Comparison of ENCODE assay signal across 26 cellular contexts in genomic region chr17:30530346-30531025, GRCh38. TPM values are rescaled to one million over a fixed set of nuclear protein-coding genes. Genes with fewer than 3 reads are reported as not detected.
DNase-seq lines count a peak whose midpoint lies in the region; ATAC-seq and TF ChIP-seq lines count a peak whose summit lies in the region.
"Had no signal": no experiment of that assay in that cellular context is flagged by ENCODE, and none has a peak within 500 bp of the region (broad histone marks: within the 10 kb centered on the region; RNA-seq: fewer than 3 reads in every experiment).

No MANE protein-coding gene starts in this region.

- H3K36me3 Mint-ChIP-seq in HFFc6 (ENCODE audit: low read depth) = no peaks in the 10 kb centered on the region
- H3K36me3 Mint-ChIP-seq: activated naive CD8-positive, alpha-beta T cell treated with anti-CD3 and anti-CD28 coated beads, Interleukin-2, amount 10 ng/mL, durations not matched to agents 7 days and 5 days; type B pancreatic cell had no signal

- CTCF ChIA-PET in GM10248 (lab: Yijun Ruan, JAX) = interaction anchor here (0.9 kb wide), 1 partner anchor 19 kb away, joined by 3 read pairs; no protein-coding TSS in a partner anchor

- POLR2A ChIA-PET in GM10248 (lab: Yijun Ruan, JAX) = interaction anchor here (0.6 kb wide), 1 partner anchor 608 kb away, joined by 5 read pairs; no protein-coding TSS in a partner anchor

- no peak overlapping the region for H3K4me3 Mint-ChIP-seq in HFFc6
- H3K4me3 Mint-ChIP-seq: activated naive CD8-positive, alpha-beta T cell treated with anti-CD3 and anti-CD28 coated beads, Interleukin-2, amount 10 ng/mL, durations not matched to agents 7 days and 5 days; activated T-helper 1 cell treated with anti-CD3 and anti-CD28 coated beads, Interleukin-12 subunit alpha, Interleukin-12 subunit beta, Interleukin-2, Interleukin-4 antibody, amounts not matched to agents 30 ng/mL and 10 ng/mL and 1 ng/mL, durations not matched to agents 14 hours and 24 hours and 36 hours; CD4-positive, alpha-beta T cell; GM23338; stimulated activated naive B cell treated with anti-CD40 and anti-IgM and Interleukin-4, amounts not matched to agents 10 μg/mL and 1 μg/mL and 100 μg/mL, for 72 hours; type B pancreatic cell had no signal

- in situ Hi-C loops in ACHN (cut with HindIII; ENCODE audit: low pct_ligation_motif_present, low pct_unique_long_range_greater_than_20kb, low sequenced_read_pairs) = no loop called here

- H3K4me3 ChIP-seq in cardiac fibroblast (replicated peaks in 1 of 2; ENCODE audit: low read depth in 2 of 2, low read length in 2 of 2) = no peak overlapping the region
- H3K4me3 ChIP-seq: A549, cardiac muscle cell, esophagus squamous epithelium, GM23338 had no signal

- H3K4me1 Mint-ChIP-seq in HFFc6 (ENCODE audit: low read depth) = no peaks in the 10 kb centered on the region
- H3K4me1 Mint-ChIP-seq: activated naive CD8-positive, alpha-beta T cell treated with anti-CD3 and anti-CD28 coated beads, Interleukin-2, amount 10 ng/mL, durations not matched to agents 7 days and 5 days; GM23338; stimulated activated naive B cell treated with anti-CD40 and anti-IgM and Interleukin-4, amounts not matched to agents 10 μg/mL and 1 μg/mL and 100 μg/mL, for 72 hours had no signal

- H3K27ac Mint-ChIP-seq in HFFc6 = no peak overlapping the region
- H3K27ac Mint-ChIP-seq: activated naive CD8-positive, alpha-beta T cell treated with anti-CD3 and anti-CD28 coated beads, Interleukin-2, amount 10 ng/mL, durations not matched to agents 7 days and 5 days; activated T-helper 1 cell treated with anti-CD3 and anti-CD28 coated beads, Interleukin-12 subunit alpha, Interleukin-12 subunit beta, Interleukin-2, Interleukin-4 antibody, amounts not matched to agents 30 ng/mL and 10 ng/mL and 1 ng/mL, durations not matched to agents 14 hours and 24 hours and 36 hours; CD4-positive, alpha-beta T cell; GM23338; stimulated activated naive B cell treated with anti-CD40 and anti-IgM and Interleukin-4, amounts not matched to agents 10 μg/mL and 1 μg/mL and 100 μg/mL, for 72 hours; type B pancreatic cell had no signal

- no peak for ATAC-seq in HG03432 (IDR thresholded peaks at IDR 0.05; ENCODE audit: unreplicated experiment)
- ATAC-seq: A549; GM23338; left cardiac atrium; stimulated activated naive B cell treated with anti-CD40 and anti-IgM and Interleukin-4, amounts not matched to agents 10 μg/mL and 1 μg/mL and 100 μg/mL, for 72 hours had no signal

- H3K27me3 Mint-ChIP-seq in HFFc6 (ENCODE audit: insufficient read depth) = peaks cover 2% of the 10 kb centered on the region; the same call in 1 of the 2 replicates
- H3K27me3 Mint-ChIP-seq: activated naive CD8-positive, alpha-beta T cell treated with anti-CD3 and anti-CD28 coated beads, Interleukin-2, amount 10 ng/mL, durations not matched to agents 7 days and 5 days; CD4-positive, alpha-beta T cell; stimulated activated naive B cell treated with anti-CD40 and anti-IgM and Interleukin-4, amounts not matched to agents 10 μg/mL and 1 μg/mL and 100 μg/mL, for 72 hours; type B pancreatic cell had no signal

- TF ChIP-seq CTCF in HFFc6 (IDR thresholded peaks at IDR 0.05) = no peak
- no peak for TF ChIP-seq CTCF in cardiac fibroblast (IDR thresholded peaks at IDR 0.05; ENCODE audit: low read depth, low read length)
- no peak for TF ChIP-seq CTCF in GM10248 (IDR thresholded peaks at IDR 0.05; ENCODE audit: control extremely low read depth, extremely low read depth, low read depth, missing control alignments)

- no peaks in the 10 kb centered on the region for H3K9me3 Mint-ChIP-seq in HFFc6
- H3K9me3 Mint-ChIP-seq: activated naive CD8-positive, alpha-beta T cell treated with anti-CD3 and anti-CD28 coated beads, Interleukin-2, amount 10 ng/mL, durations not matched to agents 7 days and 5 days; activated T-helper 1 cell treated with anti-CD3 and anti-CD28 coated beads, Interleukin-12 subunit alpha, Interleukin-12 subunit beta, Interleukin-2, Interleukin-4 antibody, amounts not matched to agents 30 ng/mL and 10 ng/mL and 1 ng/mL, durations not matched to agents 14 hours and 24 hours and 36 hours; CD4-positive, alpha-beta T cell; GM23338; stimulated activated naive B cell treated with anti-CD40 and anti-IgM and Interleukin-4, amounts not matched to agents 10 μg/mL and 1 μg/mL and 100 μg/mL, for 72 hours; type B pancreatic cell had no signal

- peak; percentile 20 for DNase-seq in ACHN
- peak; percentile 52 for DNase-seq in HFFc6
- DNase-seq in cardiac fibroblast (ENCODE audit: low read depth in 2 of 2) = peak; percentile 51 to 63
- peak; percentile 56 for DNase-seq in iris pigment epithelial cell (ENCODE audit: low read depth)
- no peak for DNase-seq in RPMI8226
- DNase-seq in activated naive CD4-positive, alpha-beta T cell treated with anti-CD3 and anti-CD28 coated beads, Interleukin-2, amount 50 U/mL, for 16 hours = no peak
- DNase-seq in GM10248 (ENCODE audit: extremely low spot score) = no peak
- DNase-seq: activated CD4-positive, CD25-positive, alpha-beta regulatory T cell; activated naive CD8-positive, alpha-beta T cell treated with anti-CD3 and anti-CD28 coated beads, Interleukin-2, amount 10 ng/mL, durations not matched to agents 7 days and 5 days; CD4-positive, alpha-beta T cell; DMS53; esophagus squamous epithelium; hippocampal formation; left cardiac atrium; midbrain; NCI-H2029; retina; SIG-M5; stimulated activated CD4-positive, alpha-beta T cell treated with anti-CD3 and anti-CD28 coated beads, Interleukin-15, amount 100 ng/mL, for 24 hours; stimulated activated naive B cell treated with anti-CD40 and anti-IgM and Interleukin-4, amounts not matched to agents 10 μg/mL and 1 μg/mL and 100 μg/mL, for 72 hours had no signal

RNA-seq across cellular contexts. Expression of gene GOSR1, which starts 53.3 kb away (rescaled TPM):
- total RNA-seq in HFFc6 (2021; fragmentation: NEBNext Ultra II Directional; extraction: Animal tissue kit (Norgen Biotek cat#: 25700)) = 10 to 100 TPM; 41.2 to 47.6 (median 43.9) TPM

Comparison
In these comparisons a context has a peak if more than half of its experiments do, and no peak if none do; other contexts are left out.
1. DNase-seq: peak in ACHN (single experiment), HFFc6 (single experiment), cardiac fibroblast (2 of 2) and iris pigment epithelial cell (single experiment); none in RPMI8226 (single experiment), activated naive CD4-positive, alpha-beta T cell treated with anti-CD3 and anti-CD28 coated beads, Interleukin-2, amount 50 U/mL, for 16 hours (single experiment) and GM10248 (single experiment).